In genomic region chr5:53381-54174, GRCh38 we compare ENCODE assay signal across 9 cellular contexts. TPM values are rescaled to one million over a fixed set of nuclear protein-coding genes. Genes with fewer than 3 reads are reported as not detected.
DNase-seq lines count a peak whose midpoint lies in the region; ATAC-seq and TF ChIP-seq lines count a peak whose summit lies in the region.
"Had no signal": no experiment of that assay in that cellular context is flagged by ENCODE, and none has a peak within 500 bp of the region (broad histone marks: within the 10 kb centered on the region; RNA-seq: fewer than 3 reads in every experiment).

No MANE protein-coding gene starts in this region.

- H3K23me2 ChIP-seq in H9 (ENCODE audit: insufficient read length, low read depth, low read length, poor library complexity, severe bottlenecking), result peaks cover 20% of the 10 kb centered on the region

- peak overlapping the region; percentile 96 for H3K14ac ChIP-seq in H9 (ENCODE audit: insufficient read depth, low read length)

- peak overlapping the region in 1 of 3 experiments; percentile 88; a peak in 2 of 7 replicates for H3K27ac Mint-ChIP-seq in H9
- H3K27ac Mint-ChIP-seq: T-helper 1 cell treated with Interleukin-12 subunit alpha and Interleukin-12 subunit beta and Interleukin-4 antibody, amounts not matched to agents 30 μg/mL and 1 μg/mL, for 36 hours had no signal

- H3K56ac ChIP-seq in H9 (ENCODE audit: insufficient read length, low read depth, low read length), result no peak overlapping the region

- no peak overlapping the region for H4K91ac ChIP-seq in H9 (ENCODE audit: insufficient read length, low read depth, low read length)

- peaks cover 24% of the 10 kb centered on the region; the same call in 1 of the 2 replicates for H3K27me3 ChIP-seq in H9 (ENCODE audit: insufficient read depth, low read length)
- peaks cover 11% of the 10 kb centered on the region for H3K27me3 ChIP-seq in ascending aorta

- H2BK12ac ChIP-seq in H9 (ENCODE audit: insufficient read length, low read depth, low read length), result no peak overlapping the region

- H3K4me3 Mint-ChIP-seq in H9, result peak overlapping the region; percentile 72 to 84
- H3K4me3 Mint-ChIP-seq: T-helper 1 cell treated with Interleukin-12 subunit alpha and Interleukin-12 subunit beta and Interleukin-4 antibody, amounts not matched to agents 30 μg/mL and 1 μg/mL, for 36 hours had no signal

- H2BK20ac ChIP-seq in H9 (ENCODE audit: low read depth, low read length, poor library complexity, severe bottlenecking), result no peak overlapping the region

- H4K20me1 ChIP-seq in H9 (ENCODE audit: control insufficient read depth, insufficient read depth, insufficient read length), result no peaks in the 10 kb centered on the region

- no peak overlapping the region for H4K8ac ChIP-seq in H9 (replicated peaks; ENCODE audit: insufficient read length, low read depth, low read length)

- no peak overlapping the region for H2AFZ ChIP-seq in H9 (ENCODE audit: low read length)

- peaks cover 0 to 10% (median 4%) of the 10 kb centered on the region in 3 experiments; a peak in 4 of 7 replicates for H3K36me3 Mint-ChIP-seq in H9 (ENCODE audit: insufficient read depth in 1 of 3, low read depth in 3 of 3)

- no peak overlapping the region for H3K23ac ChIP-seq in H9 (ENCODE audit: insufficient read length, low read depth, low read length)

- DNase-seq in H9 (peak; percentile 91), NCI-H526 (lab: John Stamatoyannopoulos, UW) (peak; percentile 38 to 89), ascending aorta (ENCODE audit: low spot score in 2 of 2) (no peak), iris pigment epithelial cell (ENCODE audit: low read depth) (peak; percentile 13)
- peak; percentile 22 to 34 for DNase-seq in stimulated activated CD4-positive, alpha-beta T cell treated with anti-CD3 and anti-CD28 coated beads, Interleukin-4, amount 100 ng/mL, for 48 hours (ENCODE audit: low read depth in 2 of 2)

- H2AK5ac ChIP-seq in H9 (ENCODE audit: insufficient read length, low read length), result no peak overlapping the region

- H3K27me3 Mint-ChIP-seq in H9 (ENCODE audit: low read depth), result peaks cover 49% of the 10 kb centered on the region

- TF ChIP-seq CTCF in H9 (conservative IDR thresholded peaks at IDR 0.05) (no peak; the same call in 2 of the 3 replicates), ascending aorta (IDR thresholded peaks at IDR 0.05) (no peak)

- ATAC-seq in GM19452 (IDR thresholded peaks at IDR 0.05; ENCODE audit: unreplicated experiment), result no peak
- no peak for ATAC-seq in HG03159 (IDR thresholded peaks at IDR 0.05; ENCODE audit: unreplicated experiment)
- no peak for ATAC-seq in HG03108 (IDR thresholded peaks at IDR 0.05; ENCODE audit: unreplicated experiment)

- no CpG with 5 or more reads among the region's 84 CpGs for WGBS in H9 (ENCODE audit: extremely low coverage, insufficient read length, low lambda C conversion rate)

- no peaks in the 10 kb centered on the region for H3K9me3 Mint-ChIP-seq in H9

- no peaks in the 10 kb centered on the region for H3K9me3 ChIP-seq in H9 (ENCODE audit: control insufficient read depth, low read depth, low read length)
- H3K9me3 ChIP-seq in ascending aorta, result no peaks in the 10 kb centered on the region

- no peak overlapping the region for H3T11ph ChIP-seq in H9 (ENCODE audit: low read length)

- no peak overlapping the region for H3K4ac ChIP-seq in H9 (ENCODE audit: low read depth, low read length)

- peak overlapping the region; percentile 62 to 73 for H3K4me3 ChIP-seq in ascending aorta

- peak overlapping the region; percentile 85 for H3K18ac ChIP-seq in H9 (ENCODE audit: insufficient read length, low read depth, low read length)

- no peak overlapping the region for H2BK120ac ChIP-seq in H9 (ENCODE audit: low read depth, low read length, poor library complexity, severe bottlenecking)

- peaks cover 6% of the 10 kb centered on the region for H3K79me1 ChIP-seq in H9 (ENCODE audit: insufficient read depth, low read depth, low read length, poor library complexity, severe bottlenecking)

- H2BK5ac ChIP-seq in H9 (ENCODE audit: insufficient read length, low read length), result no peak overlapping the region

- H4K5ac ChIP-seq in H9 (ENCODE audit: insufficient read length, low read depth, low read length), result no peak overlapping the region

- no peak overlapping the region for H2BK15ac ChIP-seq in H9 (ENCODE audit: low read depth, low read length)

- H3K9ac ChIP-seq in H9 (ENCODE audit: extremely low read depth, insufficient read length, low read length), result peak overlapping the region; percentile 78

- H3K4me1 ChIP-seq in H9 (ENCODE audit: insufficient read depth, low read length), result no peaks in the 10 kb centered on the region; the same call in 1 of the 2 replicates
- H3K4me1 ChIP-seq in ascending aorta, result peaks cover 0 to 5% of the 10 kb centered on the region in 2 donors

- no peaks in the 10 kb centered on the region for H3K36me3 ChIP-seq in ascending aorta

- peak overlapping the region; percentile 65 for H3K4me2 ChIP-seq in H9 (ENCODE audit: insufficient read depth, insufficient read length, low read length)

- H3K27ac ChIP-seq in H9 (ENCODE audit: insufficient read length, low read depth, low read length) (no peak overlapping the region), ascending aorta (no peak overlapping the region)

- intact Hi-C loops in ascending aorta (cut with DNase I), result no loop called here

- H3K79me2 ChIP-seq in H9 (ENCODE audit: insufficient read depth, low read length), result no peaks in the 10 kb centered on the region; the same call in 1 of the 2 replicates

- H3K4me1 Mint-ChIP-seq in H9, result peaks cover 31 to 33% of the 10 kb centered on the region in 2 experiments

RNA-seq across cellular contexts. Expression of gene PLEKHG4B, which starts 38.4 kb away (rescaled TPM):
- 41.9 and 44.3 TPM in 2 replicates for total RNA-seq in H9 (2021)
- total RNA-seq in ascending aorta, result not detected

Comparison
In these comparisons a context has a peak if more than half of its experiments do, and no peak if none do; other contexts are left out.
1. DNase-seq: peak in H9 (single experiment), NCI-H526 (2 of 2), iris pigment epithelial cell (single experiment) and stimulated activated CD4-positive, alpha-beta T cell treated with anti-CD3 and anti-CD28 coated beads, Interleukin-4, amount 100 ng/mL, for 48 hours (2 of 2); none in ascending aorta (0 of 2).
2. RNA of gene PLEKHG4B, which starts 38.4 kb away (total RNA-seq): 41.9 to 44.3 TPM in H9; not detected in ascending aorta (single experiment); every median in the first group is over 10 times any median in the second.